In the genomic region with DNA sequence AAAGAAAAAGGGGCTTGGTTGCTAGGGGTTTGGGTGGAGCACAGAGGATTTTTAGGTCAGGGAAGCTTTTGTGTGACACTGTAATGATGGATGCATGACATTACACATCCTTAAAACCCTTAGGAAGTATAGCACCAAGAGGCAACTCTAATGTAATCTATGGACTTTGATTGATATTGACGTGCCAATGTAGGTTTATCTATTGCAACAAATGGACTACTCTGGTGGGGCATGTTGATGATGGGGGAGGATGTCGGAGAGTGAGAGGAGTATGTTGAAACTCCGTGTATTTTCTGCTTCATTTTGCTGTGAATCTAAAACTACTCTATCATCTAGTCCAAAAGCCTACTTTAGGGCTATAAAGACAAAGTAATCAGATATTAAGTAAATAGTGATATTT, we compare ENCODE assay signal across 17 cellular contexts.
DNase-seq lines count a peak whose midpoint lies in the region; ATAC-seq and TF ChIP-seq lines count a peak whose summit lies in the region.
"Had no signal": no experiment of that assay in that cellular context is flagged by ENCODE, and none has a peak within 500 bp of the region (broad histone marks: within the 10 kb centered on the region; RNA-seq: fewer than 3 reads in every experiment).

No MANE protein-coding gene starts in this region.

- no peak for ATAC-seq in GM23338

- H3K14ac ChIP-seq in neuronal stem cell (ENCODE audit: low read length) = no peak overlapping the region

- H3K27me3 Mint-ChIP-seq in GM23338 (ENCODE audit: insufficient read depth, low read depth, poor library complexity) (peaks cover 11% of the 10 kb centered on the region), endodermal cell (ENCODE audit: insufficient read depth) (peaks cover 14% of the 10 kb centered on the region)

- H3K27ac ChIP-seq in GM23338 (ENCODE audit: low read depth) (no peak overlapping the region), PC-9 (peak overlapping the region; percentile 91), endodermal cell (ENCODE audit: low read depth, low read length) (peak overlapping the region; percentile 45), neuronal stem cell (replicated peaks; ENCODE audit: low read length) (no peak overlapping the region), ascending aorta (no peak overlapping the region)
- H3K27ac ChIP-seq: BLaER1, GM23248, HL-60 had no signal

- POLR2A ChIA-PET in PC-9 (lab: Charles Lee; ENCODE audit: unreplicated experiment) = no interaction called here

- no peak for TF ChIP-seq CTCF in GM23338 (conservative IDR thresholded peaks at IDR 0.05; ENCODE audit: low read depth in 2 of 2)
- TF ChIP-seq CTCF in PC-9 (conservative IDR thresholded peaks at IDR 0.05) = no peak
- no peak for TF ChIP-seq CTCF in endodermal cell (conservative IDR thresholded peaks at IDR 0.05)
- no peak for TF ChIP-seq CTCF in ascending aorta (IDR thresholded peaks at IDR 0.05)

- H3K27me3 ChIP-seq in GM23338 (ENCODE audit: insufficient read depth) (peaks cover 3% of the 10 kb centered on the region; the same call in 1 of the 2 replicates), PC-9 (ENCODE audit: insufficient read depth, low read depth) (no peaks in the 10 kb centered on the region), endodermal cell (ENCODE audit: control insufficient read depth, insufficient read depth, low read length, poor library complexity, severe bottlenecking) (no peaks in the 10 kb centered on the region), neuronal stem cell (ENCODE audit: control insufficient read depth in 3 of 3, insufficient read depth in 3 of 3, low read depth in 1 of 3, low read length in 3 of 3) (no peaks in the 10 kb centered on the region), ascending aorta (no peaks in the 10 kb centered on the region)
- H3K27me3 ChIP-seq: BLaER1 had no signal

- H2BK5ac ChIP-seq in neuronal stem cell (ENCODE audit: low read length) = no peak overlapping the region

- H2BK120ac ChIP-seq in neuronal stem cell (ENCODE audit: low read depth, low read length) = no peak overlapping the region

- H3K79me2 ChIP-seq in GM23338 (replicated peaks; ENCODE audit: insufficient read depth) (no peaks in the 10 kb centered on the region), PC-9 (ENCODE audit: low read depth) (no peaks in the 10 kb centered on the region)

- no peak overlapping the region for H2BK12ac ChIP-seq in neuronal stem cell (ENCODE audit: low read length)

- WGBS in endodermal cell (ENCODE audit: insufficient coverage in 1 of 2, insufficient read length in 1 of 2), 2 experiments = 100% methylated on average over 1 of the region's 3 CpGs; no CpG with 5 or more reads in 1 of the 2 experiments
- no CpG with 5 or more reads among the region's 3 CpGs for WGBS in neuronal stem cell (ENCODE audit: extremely low coverage in 2 of 2, insufficient read length in 2 of 2, insufficient replicate concordance in 1 of 2), 2 donors

- DNase-seq in GM23338 (ENCODE audit: low spot score) (no peak), PC-9 (no peak), endodermal cell (no peak), neuronal stem cell (ENCODE audit: low spot score) (no peak), COLO668 (lab: John Stamatoyannopoulos, UW; ENCODE audit: unreplicated experiment) (no peak), ascending aorta (ENCODE audit: low spot score in 2 of 2) (no peak), HUDEP-2 (lab: John Stamatoyannopoulos, UW; ENCODE audit: unreplicated experiment in 76 of 76) (no peak)
- DNase-seq: 8988T; Calu3; CD4-positive, alpha-beta memory T cell; DMS79 treated with DMSO at 0.1 percent for 48 hours; GF-D8; HCEC 1CT had no signal

- no peaks in the 10 kb centered on the region for H3K9me3 Mint-ChIP-seq in GM23338
- no peaks in the 10 kb centered on the region for H3K9me3 Mint-ChIP-seq in endodermal cell

- H3K4me3 ChIP-seq in GM23338 = no peak overlapping the region
- H3K4me3 ChIP-seq in PC-9 = peak overlapping the region; percentile 5; the same call in 1 of the 2 replicates
- H3K4me3 ChIP-seq in endodermal cell (ENCODE audit: low read length) = no peak overlapping the region
- H3K4me3 ChIP-seq in neuronal stem cell (ENCODE audit: low read length in 2 of 2) = no peak overlapping the region
- no peak overlapping the region for H3K4me3 ChIP-seq in ascending aorta
- H3K4me3 ChIP-seq: BLaER1, GM23248 had no signal

- CTCF ChIA-PET in PC-9 (lab: Charles Lee) = no interaction called here

- H3K23ac ChIP-seq in neuronal stem cell (ENCODE audit: low read depth, low read length, poor library complexity) = no peak overlapping the region

- H3K36me3 Mint-ChIP-seq in GM23338 (ENCODE audit: low read depth) (no peaks in the 10 kb centered on the region), endodermal cell (ENCODE audit: low read depth) (no peaks in the 10 kb centered on the region)
- H3K36me3 Mint-ChIP-seq: CD14-positive monocyte; CD4-positive, alpha-beta memory T cell had no signal

- H3K27ac Mint-ChIP-seq in GM23338 = no peak overlapping the region
- H3K27ac Mint-ChIP-seq in endodermal cell = no peak overlapping the region
- H3K27ac Mint-ChIP-seq: CD14-positive monocyte; CD4-positive, alpha-beta memory T cell had no signal

- no peak overlapping the region for H2AK5ac ChIP-seq in neuronal stem cell (ENCODE audit: low read depth, low read length)

- H3F3A ChIP-seq in GM23338 (replicated peaks; ENCODE audit: low read depth) = no peaks in the 10 kb centered on the region
- peaks cover 20% of the 10 kb centered on the region for H3F3A ChIP-seq in PC-9 (ENCODE audit: insufficient read depth, low read depth)

- H3K18ac ChIP-seq in neuronal stem cell (ENCODE audit: low read length) = no peak overlapping the region

- no peak overlapping the region for H2BK15ac ChIP-seq in neuronal stem cell (ENCODE audit: low read length)

- intact Hi-C loops in PC-9 (cut with micrococcal nuclease; ENCODE audit: unreplicated experiment) (loop anchor here (10.0 kb wide), 1 partner anchor 779 kb away; no protein-coding TSS in a partner anchor), ascending aorta (cut with DNase I) (no loop called here)

- H3K4me1 ChIP-seq in GM23338 (ENCODE audit: insufficient read depth) (peaks cover 27% of the 10 kb centered on the region), PC-9 (replicated peaks; ENCODE audit: insufficient read depth) (peaks cover 37% of the 10 kb centered on the region), endodermal cell (ENCODE audit: control insufficient read depth, insufficient read depth, low read length) (peaks cover 3% of the 10 kb centered on the region), neuronal stem cell (ENCODE audit: control insufficient read depth in 2 of 2, insufficient read depth in 1 of 2, low read depth in 1 of 2, low read length in 2 of 2) (peaks cover 3 to 11% of the 10 kb centered on the region in 2 donors), ascending aorta (no peaks in the 10 kb centered on the region)
- H3K4me1 ChIP-seq: BLaER1 had no signal

- H3K9me3 ChIP-seq in PC-9 (ENCODE audit: insufficient read depth, low read depth) (no peaks in the 10 kb centered on the region), endodermal cell (ENCODE audit: control insufficient read depth, low read length) (no peaks in the 10 kb centered on the region), neuronal stem cell (replicated peaks in 1 of 2; ENCODE audit: control insufficient read depth in 2 of 2, insufficient read depth in 1 of 2, low read depth in 1 of 2, low read length in 2 of 2) (no peaks in the 10 kb centered on the region), ascending aorta (no peaks in the 10 kb centered on the region)
- H3K9me3 ChIP-seq: BLaER1 had no signal

- H3K36me3 ChIP-seq in GM23338 (ENCODE audit: insufficient read depth) (no peaks in the 10 kb centered on the region), PC-9 (ENCODE audit: low read depth) (no peaks in the 10 kb centered on the region), endodermal cell (ENCODE audit: control insufficient read depth, insufficient read depth, low read length) (no peaks in the 10 kb centered on the region), neuronal stem cell (replicated peaks in 1 of 2; ENCODE audit: control insufficient read depth in 2 of 2, insufficient read depth in 2 of 2, low read length in 2 of 2) (no peaks in the 10 kb centered on the region), ascending aorta (no peaks in the 10 kb centered on the region)
- H3K36me3 ChIP-seq: BLaER1 had no signal

- H2AFZ ChIP-seq in GM23338 = peak overlapping the region; percentile 86
- peak overlapping the region; percentile 40; the same call in 1 of the 2 replicates for H2AFZ ChIP-seq in PC-9
- peak overlapping the region; percentile 89 for H2AFZ ChIP-seq in neuronal stem cell (ENCODE audit: low read length)
- H2AFZ ChIP-seq: GM23248 had no signal

- BruUV-seq in PC-9 (replicated peaks; lab: Mats Ljungman, UMichigan) = no TSS peak

- H3K9me2 ChIP-seq in GM23338 (ENCODE audit: insufficient read depth) = peaks cover 8% of the 10 kb centered on the region; the same call in 1 of the 2 replicates
- no peaks in the 10 kb centered on the region for H3K9me2 ChIP-seq in PC-9 (ENCODE audit: insufficient read depth)

- no peak overlapping the region for H4K8ac ChIP-seq in neuronal stem cell (ENCODE audit: low read depth, low read length)

- H3K4me2 ChIP-seq in GM23338 (no peak overlapping the region), PC-9 (peak overlapping the region; percentile 67), neuronal stem cell (ENCODE audit: insufficient read depth, low read length, poor library complexity, severe bottlenecking) (no peak overlapping the region)
- H3K4me2 ChIP-seq: BLaER1 had no signal

- no peak overlapping the region for H3K4ac ChIP-seq in neuronal stem cell (ENCODE audit: low read length)

- H4K20me1 ChIP-seq in GM23338 (replicated peaks; ENCODE audit: insufficient read depth) (no peaks in the 10 kb centered on the region), PC-9 (ENCODE audit: insufficient read depth) (no peaks in the 10 kb centered on the region)
- H4K20me1 ChIP-seq: BLaER1 had no signal

- H3K4me1 Mint-ChIP-seq in GM23338 = peaks cover 42% of the 10 kb centered on the region
- peaks cover 22% of the 10 kb centered on the region for H3K4me1 Mint-ChIP-seq in endodermal cell
- H3K4me1 Mint-ChIP-seq: CD14-positive monocyte had no signal

- H3K4me3 Mint-ChIP-seq in GM23338 (no peak overlapping the region), endodermal cell (no peak overlapping the region)
- H3K4me3 Mint-ChIP-seq: CD14-positive monocyte; CD4-positive, alpha-beta memory T cell had no signal

- no peak overlapping the region for H4K91ac ChIP-seq in neuronal stem cell (ENCODE audit: low read depth, low read length, poor library complexity)

- no peak overlapping the region for H3K9ac ChIP-seq in endodermal cell (ENCODE audit: extremely low read depth, low read length, poor library complexity, severe bottlenecking)
- H3K9ac ChIP-seq in neuronal stem cell (ENCODE audit: low read depth, low read length, poor library complexity) = no peak overlapping the region
- H3K9ac ChIP-seq: BLaER1, GM23248 had no signal

- no peaks in the 10 kb centered on the region for H3K79me1 ChIP-seq in neuronal stem cell (ENCODE audit: low read depth, low read length)

TF ChIP-seq in GM23338, 12 proteins besides CTCF, POLR2A, EP300 and RAD21 (continues in another document):
- TF ChIP-seq POLR2AphosphoS5 (IDR thresholded peaks at IDR 0.05; ENCODE audit: low read depth) = no peak
- no peak for TF ChIP-seq EZH2phosphoT487 (IDR thresholded peaks at IDR 0.05; ENCODE audit: unreplicated experiment)
- no peak for TF ChIP-seq STAT1 (IDR thresholded peaks at IDR 0.05; ENCODE audit: unreplicated experiment)
- TF ChIP-seq EZH2 (IDR thresholded peaks at IDR 0.05; ENCODE audit: low read depth, unreplicated experiment) = no peak
- no peak for TF ChIP-seq JUNB (IDR thresholded peaks at IDR 0.05; ENCODE audit: unreplicated experiment)

Comparison
In these comparisons a context has a peak if more than half of its experiments do, and no peak if none do; other contexts are left out.
1. H3K27ac ChIP-seq: peak in PC-9 (single experiment) and endodermal cell (single experiment); none in GM23338 (single experiment), neuronal stem cell (single experiment) and ascending aorta (0 of 2).
2. Peak in every context shown above with its lines, with median percentiles within 50 percentile points of each other: H2AFZ ChIP-seq.